ENCODE assay signal across 1 cellular context in the genomic region with DNA sequence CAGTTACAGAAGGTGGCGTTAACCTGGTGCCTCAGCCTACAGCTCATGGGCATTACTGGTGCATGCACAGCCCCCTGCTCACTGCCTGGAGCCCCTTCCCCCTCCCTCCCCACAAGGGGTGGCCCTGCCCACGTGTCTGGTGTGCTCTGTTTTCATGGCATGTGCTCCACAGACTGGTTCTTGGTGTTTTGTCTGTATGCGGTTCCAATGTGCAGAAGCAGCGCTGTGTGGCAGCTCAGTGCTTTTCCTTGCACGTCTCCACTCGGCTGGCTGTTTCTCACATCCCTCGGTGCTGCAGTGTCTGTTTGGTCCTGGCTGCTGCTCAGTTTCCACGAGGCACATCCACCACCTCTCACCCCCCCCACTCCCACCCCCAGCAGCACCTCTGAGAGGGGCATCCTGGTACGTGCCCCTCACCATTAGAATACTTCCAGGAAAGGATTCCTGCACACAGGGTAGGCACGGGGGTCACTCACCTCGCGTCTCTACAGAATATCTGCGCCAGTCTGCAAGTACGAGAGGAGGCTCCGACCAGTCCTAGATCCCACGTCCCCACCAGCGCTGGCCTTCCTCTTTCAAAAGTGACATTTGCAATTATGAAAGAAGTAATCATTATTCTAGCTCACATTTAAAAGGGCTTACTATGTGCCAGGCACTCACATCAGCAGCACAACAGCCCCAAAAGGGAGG.
TF ChIP-seq lines count a peak whose summit lies in the region.

No MANE protein-coding gene starts in this region.

TF ChIP-seq in GM23338, 12 proteins besides CTCF, POLR2A, EP300 and RAD21:
- TF ChIP-seq, protein P1, sequence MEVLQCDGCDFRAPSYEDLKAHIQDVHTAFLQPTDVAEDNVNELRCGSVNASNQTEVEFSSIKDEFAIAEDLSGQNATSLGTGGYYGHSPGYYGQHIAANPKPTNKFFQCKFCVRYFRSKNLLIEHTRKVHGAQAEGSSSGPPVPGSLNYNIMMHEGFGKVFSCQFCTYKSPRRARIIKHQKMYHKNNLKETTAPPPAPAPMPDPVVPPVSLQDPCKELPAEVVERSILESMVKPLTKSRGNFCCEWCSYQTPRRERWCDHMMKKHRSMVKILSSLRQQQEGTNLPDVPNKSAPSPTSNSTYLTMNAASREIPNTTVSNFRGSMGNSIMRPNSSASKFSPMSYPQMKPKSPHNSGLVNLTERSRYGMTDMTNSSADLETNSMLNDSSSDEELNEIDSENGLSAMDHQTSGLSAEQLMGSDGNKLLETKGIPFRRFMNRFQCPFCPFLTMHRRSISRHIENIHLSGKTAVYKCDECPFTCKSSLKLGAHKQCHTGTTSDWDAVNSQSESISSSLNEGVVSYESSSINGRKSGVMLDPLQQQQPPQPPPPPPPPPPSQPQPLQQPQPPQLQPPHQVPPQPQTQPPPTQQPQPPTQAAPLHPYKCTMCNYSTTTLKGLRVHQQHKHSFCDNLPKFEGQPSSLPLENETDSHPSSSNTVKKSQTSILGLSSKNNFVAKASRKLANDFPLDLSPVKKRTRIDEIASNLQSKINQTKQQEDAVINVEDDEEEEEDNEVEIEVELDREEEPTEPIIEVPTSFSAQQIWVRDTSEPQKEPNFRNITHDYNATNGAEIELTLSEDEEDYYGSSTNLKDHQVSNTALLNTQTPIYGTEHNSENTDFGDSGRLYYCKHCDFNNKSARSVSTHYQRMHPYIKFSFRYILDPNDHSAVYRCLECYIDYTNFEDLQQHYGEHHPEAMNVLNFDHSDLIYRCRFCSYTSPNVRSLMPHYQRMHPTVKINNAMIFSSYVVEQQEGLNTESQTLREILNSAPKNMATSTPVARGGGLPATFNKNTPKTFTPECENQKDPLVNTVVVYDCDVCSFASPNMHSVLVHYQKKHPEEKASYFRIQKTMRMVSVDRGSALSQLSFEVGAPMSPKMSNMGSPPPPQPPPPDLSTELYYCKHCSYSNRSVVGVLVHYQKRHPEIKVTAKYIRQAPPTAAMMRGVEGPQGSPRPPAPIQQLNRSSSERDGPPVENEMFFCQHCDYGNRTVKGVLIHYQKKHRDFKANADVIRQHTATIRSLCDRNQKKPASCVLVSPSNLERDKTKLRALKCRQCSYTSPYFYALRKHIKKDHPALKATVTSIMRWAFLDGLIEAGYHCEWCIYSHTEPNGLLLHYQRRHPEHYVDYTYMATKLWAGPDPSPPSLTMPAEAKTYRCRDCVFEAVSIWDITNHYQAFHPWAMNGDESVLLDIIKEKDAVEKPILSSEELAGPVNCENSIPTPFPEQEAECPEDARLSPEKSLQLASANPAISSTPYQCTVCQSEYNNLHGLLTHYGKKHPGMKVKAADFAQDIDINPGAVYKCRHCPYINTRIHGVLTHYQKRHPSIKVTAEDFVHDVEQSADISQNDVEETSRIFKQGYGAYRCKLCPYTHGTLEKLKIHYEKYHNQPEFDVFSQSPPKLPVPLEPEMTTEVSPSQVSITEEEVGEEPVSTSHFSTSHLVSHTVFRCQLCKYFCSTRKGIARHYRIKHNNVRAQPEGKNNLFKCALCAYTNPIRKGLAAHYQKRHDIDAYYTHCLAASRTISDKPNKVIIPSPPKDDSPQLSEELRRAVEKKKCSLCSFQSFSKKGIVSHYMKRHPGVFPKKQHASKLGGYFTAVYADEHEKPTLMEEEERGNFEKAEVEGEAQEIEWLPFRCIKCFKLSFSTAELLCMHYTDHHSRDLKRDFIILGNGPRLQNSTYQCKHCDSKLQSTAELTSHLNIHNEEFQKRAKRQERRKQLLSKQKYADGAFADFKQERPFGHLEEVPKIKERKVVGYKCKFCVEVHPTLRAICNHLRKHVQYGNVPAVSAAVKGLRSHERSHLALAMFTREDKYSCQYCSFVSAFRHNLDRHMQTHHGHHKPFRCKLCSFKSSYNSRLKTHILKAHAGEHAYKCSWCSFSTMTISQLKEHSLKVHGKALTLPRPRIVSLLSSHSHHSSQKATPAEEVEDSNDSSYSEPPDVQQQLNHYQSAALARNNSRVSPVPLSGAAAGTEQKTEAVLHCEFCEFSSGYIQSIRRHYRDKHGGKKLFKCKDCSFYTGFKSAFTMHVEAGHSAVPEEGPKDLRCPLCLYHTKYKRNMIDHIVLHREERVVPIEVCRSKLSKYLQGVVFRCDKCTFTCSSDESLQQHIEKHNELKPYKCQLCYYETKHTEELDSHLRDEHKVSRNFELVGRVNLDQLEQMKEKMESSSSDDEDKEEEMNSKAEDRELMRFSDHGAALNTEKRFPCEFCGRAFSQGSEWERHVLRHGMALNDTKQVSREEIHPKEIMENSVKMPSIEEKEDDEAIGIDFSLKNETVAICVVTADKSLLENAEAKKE (CRISPR knock-in tag; IDR thresholded peaks at IDR 0.05): no peak
- TF ChIP-seq ZNF114 (CRISPR knock-in tag; IDR thresholded peaks at IDR 0.05): no peak
